Comparison of ENCODE assay signal across 8 cellular contexts in genomic region chr20:25246182-25246943, GRCh38. TPM values are rescaled to one million over a fixed set of nuclear protein-coding genes. Genes with fewer than 3 reads are reported as not detected.
A peak's percentile ranks its signal among the peaks of the same experiment; 100 is the strongest.
DNase-seq lines count a peak whose midpoint lies in the region; ATAC-seq lines count a peak whose summit lies in the region.

No MANE protein-coding gene starts in this region.

- peak overlapping the region; percentile 84 for H3K4me3 Mint-ChIP-seq in activated T-helper 1 cell treated with anti-CD3 and anti-CD28 coated beads, Interleukin-12 subunit alpha, Interleukin-12 subunit beta, Interleukin-2, Interleukin-4 antibody, amounts not matched to agents 30 ng/mL and 10 ng/mL and 1 ng/mL, durations not matched to agents 14 hours and 24 hours and 36 hours

- peak overlapping the region; percentile 71 to 91 for H3K4me3 ChIP-seq in mucosa of rectum (ENCODE audit: low read length in 2 of 2)

- ATAC-seq in HG02798 (IDR thresholded peaks at IDR 0.05; ENCODE audit: poor library complexity, unreplicated experiment): peak; percentile 32
- no peak for ATAC-seq in HG03520 (IDR thresholded peaks at IDR 0.05; ENCODE audit: unreplicated experiment)
- ATAC-seq in GM21515 (IDR thresholded peaks at IDR 0.05; ENCODE audit: unreplicated experiment): no peak

- H3K9me3 Mint-ChIP-seq in activated T-helper 1 cell treated with anti-CD3 and anti-CD28 coated beads, Interleukin-12 subunit alpha, Interleukin-12 subunit beta, Interleukin-2, Interleukin-4 antibody, amounts not matched to agents 30 ng/mL and 10 ng/mL and 1 ng/mL, durations not matched to agents 14 hours and 24 hours and 36 hours: peaks cover 4% of the 10 kb centered on the region

- intact Hi-C loops in activated T-helper 1 cell treated with anti-CD3 and anti-CD28 coated beads, Interleukin-12 subunit alpha, Interleukin-12 subunit beta, Interleukin-2, Interleukin-4 antibody, amounts not matched to agents 30 ng/mL and 10 ng/mL and 1 ng/mL, durations not matched to agents 14 hours and 24 hours and 36 hours (cut with micrococcal nuclease): loop anchor here (2.0 to 5.0 kb wide), 2 partner anchors 24 to 451 kb away; partner anchors contain the start of gene ZNF337

- peak overlapping the region; percentile 40 for H3K27ac Mint-ChIP-seq in activated T-helper 1 cell treated with anti-CD3 and anti-CD28 coated beads, Interleukin-12 subunit alpha, Interleukin-12 subunit beta, Interleukin-2, Interleukin-4 antibody, amounts not matched to agents 30 ng/mL and 10 ng/mL and 1 ng/mL, durations not matched to agents 14 hours and 24 hours and 36 hours

- H3K27me3 Mint-ChIP-seq in activated T-helper 1 cell treated with anti-CD3 and anti-CD28 coated beads, Interleukin-12 subunit alpha, Interleukin-12 subunit beta, Interleukin-2, Interleukin-4 antibody, amounts not matched to agents 30 ng/mL and 10 ng/mL and 1 ng/mL, durations not matched to agents 14 hours and 24 hours and 36 hours (ENCODE audit: insufficient read depth): peaks cover 7% of the 10 kb centered on the region

- peak overlapping the region; percentile 95 to 96 for H3K27ac ChIP-seq in mucosa of rectum (ENCODE audit: low read depth in 2 of 2, low read length in 2 of 2)

- no peaks in the 10 kb centered on the region for H3K9me3 ChIP-seq in mucosa of rectum (ENCODE audit: control insufficient read depth in 2 of 2, low read length in 2 of 2)

- H3K36me3 Mint-ChIP-seq in activated T-helper 1 cell treated with anti-CD3 and anti-CD28 coated beads, Interleukin-12 subunit alpha, Interleukin-12 subunit beta, Interleukin-2, Interleukin-4 antibody, amounts not matched to agents 30 ng/mL and 10 ng/mL and 1 ng/mL, durations not matched to agents 14 hours and 24 hours and 36 hours (ENCODE audit: low read depth): peaks cover 1% of the 10 kb centered on the region

- no peaks in the 10 kb centered on the region for H3K27me3 ChIP-seq in mucosa of rectum (ENCODE audit: control insufficient read depth in 2 of 2, insufficient read depth in 2 of 2, low read length in 2 of 2)

- H3K4me1 ChIP-seq in mucosa of rectum (ENCODE audit: control insufficient read depth in 2 of 2, insufficient read depth in 2 of 2, low read length in 2 of 2): peaks cover 27 to 33% of the 10 kb centered on the region in 2 donors

- H3K36me3 ChIP-seq in mucosa of rectum (ENCODE audit: control insufficient read depth in 2 of 2, insufficient read depth in 2 of 2, low read length in 2 of 2): peaks cover under 1 to 4% of the 10 kb centered on the region in 2 donors

- DNase-seq in EH (ENCODE audit: low read depth): peak; percentile 27
- DNase-seq in activated T-helper 1 cell treated with anti-CD3 and anti-CD28 coated beads, Interleukin-12 subunit alpha, Interleukin-12 subunit beta, Interleukin-2, Interleukin-4 antibody, amounts not matched to agents 30 ng/mL and 10 ng/mL and 1 ng/mL, durations not matched to agents 14 hours and 24 hours and 36 hours (ENCODE audit: low spot score): no peak
- DNase-seq in dedifferentiated amniotic fluid mesenchymal stem cell (ENCODE audit: extremely low spot score): no peak
- DNase-seq in T1000 (lab: John Stamatoyannopoulos, UW): no peak

- H3K9ac ChIP-seq in mucosa of rectum (ENCODE audit: low read depth in 1 of 2, low read length in 2 of 2): peak overlapping the region; percentile 87 to 95

- peaks cover 34% of the 10 kb centered on the region for H3K4me1 Mint-ChIP-seq in activated T-helper 1 cell treated with anti-CD3 and anti-CD28 coated beads, Interleukin-12 subunit alpha, Interleukin-12 subunit beta, Interleukin-2, Interleukin-4 antibody, amounts not matched to agents 30 ng/mL and 10 ng/mL and 1 ng/mL, durations not matched to agents 14 hours and 24 hours and 36 hours (ENCODE audit: low read depth)

RNA-seq across cellular contexts. Expression of gene PYGB, which starts 1.5 kb away (rescaled TPM):
- 36.8 and 38.5 TPM in 2 replicates for total RNA-seq in activated T-helper 1 cell treated with anti-CD3 and anti-CD28 coated beads, Interleukin-12 subunit alpha, Interleukin-12 subunit beta, Interleukin-2, Interleukin-4 antibody, amounts not matched to agents 30 ng/mL and 10 ng/mL and 1 ng/mL, durations not matched to agents 14 hours and 24 hours and 36 hours

RNA-seq across cellular contexts. Expression of gene ENTPD6, which starts 50.9 kb away (rescaled TPM):
- 42.5 and 43.5 TPM in 2 replicates for total RNA-seq in activated T-helper 1 cell treated with anti-CD3 and anti-CD28 coated beads, Interleukin-12 subunit alpha, Interleukin-12 subunit beta, Interleukin-2, Interleukin-4 antibody, amounts not matched to agents 30 ng/mL and 10 ng/mL and 1 ng/mL, durations not matched to agents 14 hours and 24 hours and 36 hours
